In the genomic region with DNA sequence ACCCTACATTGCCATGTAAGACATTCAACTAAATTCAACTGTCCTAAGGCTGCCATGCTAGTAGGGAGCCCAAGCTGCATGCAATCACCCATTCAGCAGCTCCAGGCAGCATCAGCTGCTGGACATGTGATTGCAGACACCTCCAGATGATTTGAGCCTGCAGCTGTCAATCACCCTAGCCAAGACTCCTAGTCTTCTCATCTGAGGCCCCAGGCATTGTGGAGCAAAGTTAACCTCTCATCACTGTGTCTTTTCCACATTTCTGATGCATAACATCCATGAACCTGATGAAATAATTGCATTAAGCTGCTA, we compare ENCODE assay signal across 26 cellular contexts. TPM values are rescaled to one million over a fixed set of nuclear protein-coding genes. Genes with fewer than 3 reads are reported as not detected.
DNase-seq lines count a peak whose midpoint lies in the region; ATAC-seq, FAIRE-seq and TF ChIP-seq lines count a peak whose summit lies in the region.
"Had no signal": no experiment of that assay in that cellular context is flagged by ENCODE, and none has a peak within 500 bp of the region (broad histone marks: within the 10 kb centered on the region; RNA-seq: fewer than 3 reads in every experiment).

No MANE protein-coding gene starts in this region.

- H3K9ac ChIP-seq in endothelial cell of umbilical vein (replicated peaks; ENCODE audit: extremely low read depth, insufficient read depth, low read length), result no peak overlapping the region
- H3K9ac ChIP-seq: BLaER1 treated with 17β-estradiol and CSF1 and Interleukin-3, amounts not matched to agents 10 nM and 100 nM had no signal

- CTCF ChIA-PET in RWPE1 (lab: Yijun Ruan, JAX) (interaction anchor here (0.6 to 0.9 kb wide), 4 partner anchors 22 to 670 kb away, joined by 3 read pairs; no protein-coding TSS in a partner anchor), endothelial cell of umbilical vein (lab: Charles Lee) (interaction anchor here (1.3 kb wide), 1 partner anchor 16 kb away, joined by 3 read pairs; no protein-coding TSS in a partner anchor)

- peaks cover 3% of the 10 kb centered on the region for H3K4me1 Mint-ChIP-seq in stimulated activated memory B cell treated with anti-CD40 and anti-IgM and Interleukin-4, amounts not matched to agents 10 μg/mL and 1 μg/mL and 100 μg/mL, for 72 hours

- no peak for TF ChIP-seq EP300 in Ishikawa (IDR thresholded peaks at IDR 0.05; ENCODE audit: borderline replicate concordance)
- TF ChIP-seq EP300 in stomach (IDR thresholded peaks at IDR 0.05), result no peak

- H3K9me3 Mint-ChIP-seq in stimulated activated memory B cell treated with anti-CD40 and anti-IgM and Interleukin-4, amounts not matched to agents 10 μg/mL and 1 μg/mL and 100 μg/mL, for 72 hours, result peaks cover 7% of the 10 kb centered on the region
- H3K9me3 Mint-ChIP-seq: CD4-positive, alpha-beta T cell had no signal

- H3K9me3 ChIP-seq in endothelial cell of umbilical vein (replicated peaks; ENCODE audit: control insufficient read depth, insufficient read depth, low read length), result no peaks in the 10 kb centered on the region
- no peaks in the 10 kb centered on the region for H3K9me3 ChIP-seq in stomach
- H3K9me3 ChIP-seq: MG63 had no signal

- TF ChIP-seq POLR2A in endothelial cell of umbilical vein (IDR thresholded peaks at IDR 0.05; ENCODE audit: low read depth, low read length) (no peak), stomach (IDR thresholded peaks at IDR 0.05) (no peak)

- FAIRE-seq in endothelial cell of umbilical vein (lab: Jason Lieb, UNC), result peak; percentile 24
- FAIRE-seq: A549 had no signal

- no peaks in the 10 kb centered on the region for H4K20me1 ChIP-seq in endothelial cell of umbilical vein (replicated peaks; ENCODE audit: control insufficient read depth, extremely low read depth, insufficient read depth, low read length)
- H4K20me1 ChIP-seq: BLaER1 treated with 17β-estradiol and CSF1 and Interleukin-3, amounts not matched to agents 10 nM and 100 nM had no signal

- TF ChIP-seq CTCF in RWPE1 (conservative IDR thresholded peaks at IDR 0.05; ENCODE audit: low read depth), result no peak
- TF ChIP-seq CTCF in endothelial cell of umbilical vein (IDR thresholded peaks at IDR 0.05; ENCODE audit: extremely low read depth in 1 of 2, insufficient read depth in 1 of 2, low read depth in 1 of 2, low read length in 2 of 2), result no peak
- no peak for TF ChIP-seq CTCF in stomach (IDR thresholded peaks at IDR 0.05)

- no peaks in the 10 kb centered on the region for H3K27me3 ChIP-seq in endothelial cell of umbilical vein (ENCODE audit: control insufficient read depth in 2 of 2, insufficient read depth in 2 of 2, low read length in 2 of 2)
- peaks cover 0 to 2% (median 0%) of the 10 kb centered on the region in 3 donors for H3K27me3 ChIP-seq in stomach
- H3K27me3 ChIP-seq: MG63 had no signal

- dilution Hi-C loops in endothelial cell of umbilical vein (cut with MboI; ENCODE audit: extremely low pct_ligation_motif_present, low sequenced_read_pairs), result loop anchor here (25.0 kb wide), 1 partner anchor 113 kb away; no protein-coding TSS in a partner anchor

- no peak overlapping the region for H3K4me2 ChIP-seq in endothelial cell of umbilical vein (ENCODE audit: insufficient read depth, low read length)
- H3K4me2 ChIP-seq: A549; BLaER1 treated with 17β-estradiol and CSF1 and Interleukin-3, amounts not matched to agents 10 nM and 100 nM had no signal

- H2AFZ ChIP-seq in endothelial cell of umbilical vein (ENCODE audit: low read depth, low read length), result no peak overlapping the region

- peaks cover 24% of the 10 kb centered on the region for H3K27me3 Mint-ChIP-seq in stimulated activated memory B cell treated with anti-CD40 and anti-IgM and Interleukin-4, amounts not matched to agents 10 μg/mL and 1 μg/mL and 100 μg/mL, for 72 hours

- BruUV-seq in endothelial cell of umbilical vein (replicated peaks; lab: Mats Ljungman, UMichigan), result no TSS peak

- H3K36me3 Mint-ChIP-seq in stimulated activated memory B cell treated with anti-CD40 and anti-IgM and Interleukin-4, amounts not matched to agents 10 μg/mL and 1 μg/mL and 100 μg/mL, for 72 hours, result no peaks in the 10 kb centered on the region

- H3K36me3 ChIP-seq in endothelial cell of umbilical vein (ENCODE audit: control insufficient read depth in 2 of 2, extremely low read depth in 1 of 2, insufficient read depth in 2 of 2, low read length in 2 of 2), result no peaks in the 10 kb centered on the region
- H3K36me3 ChIP-seq in stomach, result no peaks in the 10 kb centered on the region
- H3K36me3 ChIP-seq: BLaER1 treated with 17β-estradiol and CSF1 and Interleukin-3, amounts not matched to agents 10 nM and 100 nM; MG63 had no signal

- no peak overlapping the region for H3K27ac Mint-ChIP-seq in stimulated activated memory B cell treated with anti-CD40 and anti-IgM and Interleukin-4, amounts not matched to agents 10 μg/mL and 1 μg/mL and 100 μg/mL, for 72 hours
- H3K27ac Mint-ChIP-seq: CD4-positive, alpha-beta T cell had no signal

- POLR2A ChIA-PET in RWPE1 (lab: Yijun Ruan, JAX; ENCODE audit: low non-redundant PET) (interaction anchor here (0.5 kb wide), 1 partner anchor 110 kb away, joined by 3 read pairs; no protein-coding TSS in a partner anchor), endothelial cell of umbilical vein (lab: Charles Lee) (no interaction called here)

- intact Hi-C loops in endothelial cell of umbilical vein (cut with micrococcal nuclease) (no loop called here), stomach (cut with DNase I; ENCODE audit: low total_unique reads) (no loop called here)

- H3K79me2 ChIP-seq in endothelial cell of umbilical vein (ENCODE audit: control insufficient read depth, insufficient read depth, low read length), result no peaks in the 10 kb centered on the region

- no peak for TF ChIP-seq RAD21 in Ishikawa (IDR thresholded peaks at IDR 0.05; ENCODE audit: low read depth)

- no peak overlapping the region for H3K4me3 Mint-ChIP-seq in stimulated activated memory B cell treated with anti-CD40 and anti-IgM and Interleukin-4, amounts not matched to agents 10 μg/mL and 1 μg/mL and 100 μg/mL, for 72 hours
- H3K4me3 Mint-ChIP-seq: CD4-positive, alpha-beta T cell had no signal

- ATAC-seq in GM21528 (IDR thresholded peaks at IDR 0.05; ENCODE audit: low FRiP score, unreplicated experiment) (no peak), GM18498 (IDR thresholded peaks at IDR 0.05; ENCODE audit: unreplicated experiment) (no peak)
- no peak for ATAC-seq in stimulated activated memory B cell treated with anti-CD40 and anti-IgM and Interleukin-4, amounts not matched to agents 10 μg/mL and 1 μg/mL and 100 μg/mL, for 72 hours
- ATAC-seq: A549, HCT116 had no signal

- H3K9me1 ChIP-seq in endothelial cell of umbilical vein (replicated peaks; ENCODE audit: control insufficient read depth, extremely low read depth, insufficient read depth, low read length), result no peaks in the 10 kb centered on the region

- DNase-seq in RWPE1 (ENCODE audit: low spot score), result peak; percentile 20
- DNase-seq in endothelial cell of umbilical vein (ENCODE audit: low read depth, low spot score), result no peak
- no peak for DNase-seq in stomach
- DNase-seq: AML-193; CD4-positive, alpha-beta T cell; DMS53; Kasumi-1; MG63; NCI-H1105 treated with DMSO at 0.1 percent for 48 hours; NCI-H146; NCI-H1930; NCI-H2107; NCI-H524 treated with DMSO at 0.1 percent for 48 hours; NCI-H82; NK-92 treated with Interleukin-12 subunit alpha and Interleukin-12 subunit beta, amount 100 ng/mL, for 24 hours; SHP77 treated with DMSO at 0.1 percent for 48 hours; SW 1271 had no signal

- H3K4me1 ChIP-seq in endothelial cell of umbilical vein (ENCODE audit: control insufficient read depth, extremely low read depth, insufficient read depth, low read length) (peaks cover 6% of the 10 kb centered on the region), stomach (peaks cover 4 to 29% (median 21%) of the 10 kb centered on the region in 4 donors)

- H3K4me3 ChIP-seq in endothelial cell of umbilical vein (replicated peaks in 1 of 3; ENCODE audit: insufficient read depth in 1 of 3, low read depth in 1 of 3, low read length in 3 of 3) (no peak overlapping the region), stomach (no peak overlapping the region)
- H3K4me3 ChIP-seq: A549; BLaER1 treated with 17β-estradiol and CSF1 and Interleukin-3, amounts not matched to agents 10 nM and 100 nM; MG63; SK-N-MC had no signal

- H3K27ac ChIP-seq in RWPE1 (no peak overlapping the region), endothelial cell of umbilical vein (ENCODE audit: insufficient read depth, low read depth, low read length) (no peak overlapping the region), stomach (peak overlapping the region; percentile 61 to 98 (median 76))
- H3K27ac ChIP-seq: A549; BLaER1 treated with 17β-estradiol and CSF1 and Interleukin-3, amounts not matched to agents 10 nM and 100 nM; HL-60; SK-N-MC had no signal

TF ChIP-seq in Ishikawa, 13 proteins besides CTCF, POLR2A, EP300 and RAD21 (continues in another document):
- no peak for TF ChIP-seq TEAD4 (IDR thresholded peaks at IDR 0.05)
- TF ChIP-seq, protein P1, sequence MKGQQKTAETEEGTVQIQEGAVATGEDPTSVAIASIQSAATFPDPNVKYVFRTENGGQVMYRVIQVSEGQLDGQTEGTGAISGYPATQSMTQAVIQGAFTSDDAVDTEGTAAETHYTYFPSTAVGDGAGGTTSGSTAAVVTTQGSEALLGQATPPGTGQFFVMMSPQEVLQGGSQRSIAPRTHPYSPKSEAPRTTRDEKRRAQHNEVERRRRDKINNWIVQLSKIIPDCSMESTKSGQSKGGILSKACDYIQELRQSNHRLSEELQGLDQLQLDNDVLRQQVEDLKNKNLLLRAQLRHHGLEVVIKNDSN (IDR thresholded peaks at IDR 0.05), result no peak

TF ChIP-seq in endothelial cell of umbilical vein, 7 proteins besides CTCF, POLR2A, EP300 and RAD21 (continues in another document):
- TF ChIP-seq POLR2AphosphoS5 (IDR thresholded peaks at IDR 0.05; ENCODE audit: insufficient read depth, low read depth, low read length) (no peak), GATA2 (IDR thresholded peaks at IDR 0.05; ENCODE audit: insufficient read depth, insufficient read length, low read depth, low read length) (no peak), JUN (IDR thresholded peaks at IDR 0.05; ENCODE audit: borderline replicate concordance, insufficient read depth, insufficient read length, low read depth) (no peak), EZH2 (IDR thresholded peaks at IDR 0.05; ENCODE audit: borderline replicate concordance, low read depth, low read length, severe bottlenecking) (no peak), FOS (IDR thresholded peaks at IDR 0.05; ENCODE audit: borderline replicate concordance, insufficient read depth, low read length) (no peak)

RNA-seq across cellular contexts. Expression of a gene that starts 5.6 kb away (rescaled TPM):
- 88.1 and 92.6 TPM in 2 replicates for total RNA-seq in endothelial cell of umbilical vein
- polyA plus RNA-seq in endothelial cell of umbilical vein, result 23.6 and 26.1 TPM in 2 replicates
- 23.8 and 26.7 TPM in 2 replicates for polyA plus RNA-seq in endothelial cell of umbilical vein (2011; cell fraction: cytosol; rRNA removed)
- 64.0 and 65.6 TPM in 2 replicates for polyA plus RNA-seq in endothelial cell of umbilical vein (2011; cell fraction: nucleus; rRNA removed)
- polyA plus RNA-seq in endothelial cell of umbilical vein (2012), result 33.5 and 44.2 TPM in 2 replicates
- polyA minus RNA-seq in endothelial cell of umbilical vein, result 106 and 109 TPM in 2 replicates
- 14.7 TPM for polyA minus RNA-seq in endothelial cell of umbilical vein (2011; cell fraction: cytosol; rRNA and poly(A)+ RNA removed)
- polyA minus RNA-seq in endothelial cell of umbilical vein (2011; cell fraction: nucleus; rRNA and poly(A)+ RNA removed), result 258 and 326 TPM in 2 replicates
- 100 to 1,000 TPM in 2 of 5 donors, 10 to 100 TPM in 3; 57.1 to 198 (median 89.2) TPM for total RNA-seq in stomach
- polyA plus RNA-seq in stomach, result 10 to 100 TPM in 1 of 3 donors, 1 to 10 TPM in 2; 6.2 to 11.6 (median 9.4) TPM

Comparison
In these comparisons a context has a peak if more than half of its experiments do, and no peak if none do; other contexts are left out.
1. H3K27ac ChIP-seq: peak in stomach (5 of 5); none in RWPE1 (single experiment) and endothelial cell of umbilical vein (single experiment).